Comparison of ENCODE assay signal across 23 cellular contexts in the genomic region with DNA sequence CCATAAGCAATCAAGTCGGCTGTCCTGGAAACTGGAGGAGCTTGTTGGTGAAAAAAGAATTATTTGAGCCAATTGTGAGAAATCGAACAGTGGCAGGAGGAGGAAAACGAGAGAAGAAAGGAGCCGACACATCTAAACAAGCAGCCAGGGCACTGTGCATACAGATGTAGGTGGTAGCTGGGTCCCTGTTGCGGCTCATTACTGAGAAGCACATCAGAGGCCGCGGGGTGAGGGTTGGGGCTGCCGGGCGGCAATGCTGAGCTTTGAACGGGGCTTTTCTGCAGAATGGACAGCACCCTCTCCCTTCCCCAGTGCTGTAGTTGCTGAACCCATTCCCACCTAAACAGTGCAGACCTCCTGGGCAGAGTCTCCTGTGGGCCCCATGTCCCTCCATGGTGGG. TPM values are rescaled to one million over a fixed set of nuclear protein-coding genes. Genes with fewer than 3 reads are reported as not detected.
DNase-seq lines count a peak whose midpoint lies in the region; ATAC-seq, FAIRE-seq and TF ChIP-seq lines count a peak whose summit lies in the region.
"Had no signal": no experiment of that assay in that cellular context is flagged by ENCODE, and none has a peak within 500 bp of the region (broad histone marks: within the 10 kb centered on the region; RNA-seq: fewer than 3 reads in every experiment).

No MANE protein-coding gene starts in this region.

- H4K20me1 ChIP-seq in K562 (replicated peaks; ENCODE audit: control insufficient read depth, insufficient read depth, low read length): no peaks in the 10 kb centered on the region

- H3K4me3 ChIP-seq in K562 (no peak overlapping the region), mesenchymal stem cell (ENCODE audit: insufficient read depth in 1 of 2, low read depth in 1 of 2, low read length in 2 of 2) (no peak overlapping the region), SJCRH30 (no peak overlapping the region)

- H3K27me3 Mint-ChIP-seq in endothelial cell (ENCODE audit: unreplicated experiment): peaks cover 11% of the 10 kb centered on the region

- TF ChIP-seq POLR2A in K562 (conservative IDR thresholded peaks at IDR 0.05): no peak

- no peak overlapping the region for H3K14ac ChIP-seq in mesenchymal stem cell (ENCODE audit: low read length in 2 of 2)

- no peak overlapping the region for H2BK5ac ChIP-seq in mesenchymal stem cell (ENCODE audit: low read depth, low read length, poor library complexity, severe bottlenecking)

- H3K18ac ChIP-seq in mesenchymal stem cell (ENCODE audit: low read depth in 1 of 2, low read length in 2 of 2): no peak overlapping the region

- WGBS in K562 (ENCODE audit: insufficient coverage, low coverage, missing lambda C conversion rate): 4% methylated on average over 10 of the region's 10 CpGs
- WGBS in mesenchymal stem cell: 88% methylated on average over 10 of the region's 10 CpGs

- no peak for TF ChIP-seq RAD21 in K562 (CRISPR knock-in tag; conservative IDR thresholded peaks at IDR 0.05 in 1 of 2, IDR thresholded peaks at IDR 0.05 in 1 of 2)

- no peak overlapping the region for H4K91ac ChIP-seq in mesenchymal stem cell (ENCODE audit: low read length)

- H4K8ac ChIP-seq in mesenchymal stem cell (ENCODE audit: low read length): no peak overlapping the region

- peaks cover 26% of the 10 kb centered on the region for H3K4me1 Mint-ChIP-seq in endothelial cell (ENCODE audit: unreplicated experiment)

- intact Hi-C loops in K562 (cut with micrococcal nuclease): no loop called here

- H3K4ac ChIP-seq in mesenchymal stem cell (ENCODE audit: low read depth in 1 of 2, low read length in 2 of 2): no peak overlapping the region

- H3K36me3 ChIP-seq in K562 (ENCODE audit: control insufficient read depth, insufficient read depth, low read length) (no peaks in the 10 kb centered on the region), mesenchymal stem cell (ENCODE audit: control insufficient read depth in 1 of 2, insufficient read depth in 2 of 2, low read depth in 1 of 2, low read length in 2 of 2) (no peaks in the 10 kb centered on the region), SJCRH30 (no peaks in the 10 kb centered on the region)

- H2AK5ac ChIP-seq in mesenchymal stem cell (ENCODE audit: low read length, severe bottlenecking): peak overlapping the region; percentile 11

- H3K36me3 Mint-ChIP-seq in endothelial cell (ENCODE audit: low read depth, unreplicated experiment): peaks cover 2% of the 10 kb centered on the region
- H3K36me3 Mint-ChIP-seq: CD4-positive, CD25-positive, alpha-beta regulatory T cell had no signal

- H3K4me3 Mint-ChIP-seq in endothelial cell (ENCODE audit: unreplicated experiment): peak overlapping the region; percentile 11
- H3K4me3 Mint-ChIP-seq: CD4-positive, CD25-positive, alpha-beta regulatory T cell had no signal

- POLR2A ChIA-PET in K562 (lab: Yijun Ruan, JAX): interaction anchor here (0.9 to 1.3 kb wide), 2 partner anchors 12 to 27 kb away, joined by 3 read pairs; no protein-coding TSS in a partner anchor

- CTCF ChIA-PET in K562 (lab: Yijun Ruan, JAX; ENCODE audit: low intra/inter-chr PET ratio): no interaction called here

- no peaks in the 10 kb centered on the region for H3K9me3 Mint-ChIP-seq in endothelial cell (ENCODE audit: unreplicated experiment)
- H3K9me3 Mint-ChIP-seq: CD8-positive, alpha-beta memory T cell had no signal

- no peak overlapping the region for H3K23ac ChIP-seq in mesenchymal stem cell (ENCODE audit: low read length in 2 of 2)

- H3K4me1 ChIP-seq in K562 (replicated peaks in 1 of 2; ENCODE audit: control insufficient read depth in 2 of 2, insufficient read depth in 2 of 2, low read length in 2 of 2) (peaks cover 0 to 13% of the 10 kb centered on the region in 2 experiments; a peak in 2 of 5 replicates), mesenchymal stem cell (ENCODE audit: control insufficient read depth, insufficient read depth, low read depth, low read length) (peaks cover 26% of the 10 kb centered on the region), SJCRH30 (no peaks in the 10 kb centered on the region)

- H3K9me3 ChIP-seq in K562 (replicated peaks; ENCODE audit: control insufficient read depth, insufficient read depth, low read depth, low read length) (no peaks in the 10 kb centered on the region), mesenchymal stem cell (ENCODE audit: control insufficient read depth, low read length) (no peaks in the 10 kb centered on the region), SJCRH30 (replicated peaks) (no peaks in the 10 kb centered on the region)

- no peak for FAIRE-seq in K562 (lab: Jason Lieb, UNC)
- FAIRE-seq: D721Med, GM12891, GM18507 had no signal

- H3K79me2 ChIP-seq in K562 (ENCODE audit: control insufficient read depth, insufficient read depth, low read length): peaks cover 6% of the 10 kb centered on the region

- peaks cover 16% of the 10 kb centered on the region for H3K79me1 ChIP-seq in mesenchymal stem cell (replicated peaks; ENCODE audit: low read length, poor library complexity, severe bottlenecking)

- H3K27me3 ChIP-seq in K562 (ENCODE audit: control insufficient read depth in 2 of 2, insufficient read depth in 2 of 2, low read length in 2 of 2) (peaks cover 53 to 66% of the 10 kb centered on the region in 2 experiments), mesenchymal stem cell (ENCODE audit: control insufficient read depth in 1 of 2, insufficient read depth in 1 of 2, low read length in 2 of 2) (peaks cover 0 to 48% of the 10 kb centered on the region in 2 experiments), SJCRH30 (peaks cover 16% of the 10 kb centered on the region)

- no TSS peak for BruUV-seq in K562 (replicated peaks; lab: Mats Ljungman, UMichigan)

- H3K27ac ChIP-seq in K562 (ENCODE audit: extremely low read depth, low read depth, low read length) (no peak overlapping the region), mesenchymal stem cell (ENCODE audit: low read length, poor library complexity, severe bottlenecking) (no peak overlapping the region), SJCRH30 (no peak overlapping the region)
- H3K27ac ChIP-seq: C4-2B had no signal

- in situ Hi-C loops in K562 (cut with MboI): no loop called here

- no peak overlapping the region for H3K4me2 ChIP-seq in K562 (ENCODE audit: insufficient read depth, low read length)
- no peak overlapping the region for H3K4me2 ChIP-seq in mesenchymal stem cell (ENCODE audit: low read length, poor library complexity, severe bottlenecking)

- peaks cover 3% of the 10 kb centered on the region for H3K9me1 ChIP-seq in K562 (ENCODE audit: control insufficient read depth, insufficient read depth, low read length)

- TF ChIP-seq CTCF in K562 (IDR thresholded peaks at IDR 0.05 in 2 of 3, conservative IDR thresholded peaks at IDR 0.05 in 1 of 3; ENCODE audit: insufficient read depth in 2 of 3, low read depth in 1 of 3, low read length in 3 of 3): no peak
- TF ChIP-seq CTCF in endothelial cell (IDR thresholded peaks at IDR 0.05; ENCODE audit: unreplicated experiment): no peak

- H2BK12ac ChIP-seq in mesenchymal stem cell (ENCODE audit: low read length in 2 of 2): no peak overlapping the region

- TF ChIP-seq EP300 in K562 (IDR thresholded peaks at IDR 0.05; ENCODE audit: low read length): no peak

- DNase-seq in K562 (ENCODE audit: extremely low read depth in 1 of 4, low spot score in 3 of 4) (no peak), endothelial cell (ENCODE audit: low spot score) (no peak), mesenchymal stem cell (no peak), C1 segment of cervical spinal cord (lab: John Stamatoyannopoulos, UW) (no peak), islet precursor cell (no peak), SJCRH30 (no peak)
- DNase-seq in stimulated activated CD4-positive, alpha-beta T cell treated with anti-CD3 and anti-CD28 coated beads, Interleukin-12 subunit alpha, Interleukin-12 subunit beta, amount 100 ng/mL, for 4 hours: no peak
- DNase-seq: CD4-positive, CD25-positive, alpha-beta regulatory T cell; CD8-positive, alpha-beta memory T cell; DMS 273 treated with DMSO at 0.1 percent for 48 hours; DMS79; GF-D8; GOT3; H7; HCEC 1CT had no signal

- no peak for ATAC-seq in K562

- H2AFZ ChIP-seq in K562 (ENCODE audit: low read depth, low read length) (no peak overlapping the region), mesenchymal stem cell (ENCODE audit: low read depth, low read length) (no peak overlapping the region)

- no peak overlapping the region for H3K27ac Mint-ChIP-seq in endothelial cell (ENCODE audit: unreplicated experiment)
- H3K27ac Mint-ChIP-seq: CD8-positive, alpha-beta memory T cell had no signal

- H3K9ac ChIP-seq in K562 (ENCODE audit: insufficient read depth in 1 of 2, low read depth in 2 of 2, low read length in 2 of 2) (no peak overlapping the region), mesenchymal stem cell (ENCODE audit: low read length) (no peak overlapping the region)

- no peak overlapping the region for H2BK120ac ChIP-seq in mesenchymal stem cell (ENCODE audit: low read depth, low read length)

- H2BK15ac ChIP-seq in mesenchymal stem cell (ENCODE audit: low read depth, poor library complexity, severe bottlenecking): no peak overlapping the region

RNA-seq across cellular contexts. Expression of a gene that starts 4.1 kb away (rescaled TPM):
- 110 and 155 TPM in 2 replicates for total RNA-seq in K562 (2011; cell fraction: chromatin; rRNA removed; ENCODE audit: low replicate concordance)
- 95.4 and 123 TPM in 2 replicates for total RNA-seq in K562 (2011; cell fraction: nucleolus; rRNA removed)
- total RNA-seq in K562 (2011; cell fraction: nucleoplasm; rRNA removed): 110 and 121 TPM in 2 replicates
- 30.8 and 42.0 TPM in 2 replicates for total RNA-seq in K562 (2014; rRNA removed)
- total RNA-seq in K562 (2014; rRNA removed; fragmentation: Illumina TruSeq; extraction: Trizol): 24.3 and 28.2 TPM in 2 replicates
- total RNA-seq in K562 (2015; rRNA removed; fragmentation: Illumina TruSeq; extraction: Trizol): 36.4 and 44.5 TPM in 2 replicates
- total RNA-seq in K562 (2021): 36.4 and 42.6 TPM in 2 replicates
- polyA plus RNA-seq in K562 (2011; rRNA removed): 46.3 and 50.4 TPM in 2 replicates
- 30.6 and 34.6 TPM in 2 replicates for polyA plus RNA-seq in K562 (2011; cell fraction: cytosol; rRNA removed)
- polyA plus RNA-seq in K562 (2011; cell fraction: nucleus; rRNA removed): 121 and 133 TPM in 2 replicates
- 30.2 and 57.3 TPM in 2 replicates for polyA plus RNA-seq in K562 (2012)
- 26.4 and 26.7 TPM in 2 replicates for polyA plus RNA-seq in K562 (2014; fragmentation: Illumina TruSeq; extraction: Trizol)
- polyA plus RNA-seq in K562 (2014; fragmentation: Nextera tagmentation; extraction: Ambion mirVana): under 1 TPM; 0.32 to 0.37 TPM
- 34.3 and 41.4 TPM in 2 replicates for polyA plus RNA-seq in K562 (2014; rRNA removed)
- 32.2 and 37.5 TPM in 2 replicates for polyA minus RNA-seq in K562 (2011; rRNA and poly(A)+ RNA removed)
- 16.3 and 23.9 TPM in 2 replicates for polyA minus RNA-seq in K562 (2011; cell fraction: cytosol; rRNA and poly(A)+ RNA removed)
- polyA minus RNA-seq in K562 (2011; cell fraction: nucleus; rRNA and poly(A)+ RNA removed): 53.7 and 96.3 TPM in 2 replicates
- 105 TPM for total RNA-seq in endothelial cell (ENCODE audit: unreplicated experiment)
- polyA plus RNA-seq in mesenchymal stem cell (2013, experiment 1 of 2): 37.2 TPM
- polyA plus RNA-seq in mesenchymal stem cell (2013, experiment 2 of 2): 35.9 TPM
- 43.9 and 50.1 TPM in 2 replicates for total RNA-seq in SJCRH30 (2014; rRNA removed; shearing (Covaris generic))

RNA-seq across cellular contexts. Expression of a gene that starts 10.8 kb away (rescaled TPM):
- total RNA-seq in K562 (2011; cell fraction: chromatin; rRNA removed; ENCODE audit: low replicate concordance): not detected in 2 replicates
- not detected in 2 replicates for total RNA-seq in K562 (2011; cell fraction: nucleolus; rRNA removed)
- total RNA-seq in K562 (2011; cell fraction: nucleoplasm; rRNA removed): not detected in 2 replicates
- total RNA-seq in K562 (2014; rRNA removed) (not detected in 2 replicates), K562 (2014; rRNA removed; fragmentation: Illumina TruSeq; extraction: Trizol) (not detected in 2 replicates), K562 (2015; rRNA removed; fragmentation: Illumina TruSeq; extraction: Trizol) (not detected in 2 replicates), K562 (2021) (not detected in 2 replicates), endothelial cell (ENCODE audit: unreplicated experiment) (not detected)
- polyA plus RNA-seq in K562 (2011; rRNA removed) (not detected in 2 replicates), K562 (2014; fragmentation: Illumina TruSeq; extraction: Trizol) (not detected in 2 replicates), K562 (2014; fragmentation: Nextera tagmentation; extraction: Ambion mirVana) (not detected), K562 (2014; rRNA removed) (not detected in 2 replicates)
- polyA plus RNA-seq in K562 (2011; cell fraction: cytosol; rRNA removed): not detected in 2 replicates
- not detected in 2 replicates for polyA plus RNA-seq in K562 (2011; cell fraction: nucleus; rRNA removed)
- not detected in 2 replicates for polyA plus RNA-seq in K562 (2012)
- not detected in 2 replicates for polyA minus RNA-seq in K562 (2011; rRNA and poly(A)+ RNA removed)
- not detected in 2 replicates for polyA minus RNA-seq in K562 (2011; cell fraction: cytosol; rRNA and poly(A)+ RNA removed)
- not detected in 2 replicates for polyA minus RNA-seq in K562 (2011; cell fraction: nucleus; rRNA and poly(A)+ RNA removed)
- not detected for polyA plus RNA-seq in mesenchymal stem cell (2013, experiment 1 of 2)
- polyA plus RNA-seq in mesenchymal stem cell (2013, experiment 2 of 2): not detected
- not detected in 2 replicates for total RNA-seq in SJCRH30 (2014; rRNA removed; shearing (Covaris generic))
- total RNA-seq: A172; A673; CD4-positive, CD25-positive, alpha-beta regulatory T cell; CD8-positive, alpha-beta memory T cell; G401; H7 had no signal
- polyA plus RNA-seq: BJ; CD4-positive, CD25-positive, alpha-beta regulatory T cell; CD8-positive, alpha-beta memory T cell had no signal

RNA-seq across cellular contexts. Expression of a gene that starts 46.3 kb away (rescaled TPM):
- not detected in 2 replicates for total RNA-seq in K562 (2011; cell fraction: chromatin; rRNA removed; ENCODE audit: low replicate concordance)
- not detected in 2 replicates for total RNA-seq in K562 (2011; cell fraction: nucleolus; rRNA removed)
- total RNA-seq in K562 (2011; cell fraction: nucleoplasm; rRNA removed): not detected in 2 replicates
- total RNA-seq in K562 (2014; rRNA removed) (not detected in 2 replicates), K562 (2014; rRNA removed; fragmentation: Illumina TruSeq; extraction: Trizol) (not detected in 2 replicates), K562 (2015; rRNA removed; fragmentation: Illumina TruSeq; extraction: Trizol) (not detected in 2 replicates), K562 (2021) (not detected in 2 replicates), endothelial cell (ENCODE audit: unreplicated experiment) (not detected)
- polyA plus RNA-seq in K562 (2011; rRNA removed) (not detected in 2 replicates), K562 (2014; fragmentation: Illumina TruSeq; extraction: Trizol) (not detected in 2 replicates), K562 (2014; fragmentation: Nextera tagmentation; extraction: Ambion mirVana) (not detected), K562 (2014; rRNA removed) (not detected in 2 replicates)
- not detected in 2 replicates for polyA plus RNA-seq in K562 (2011; cell fraction: cytosol; rRNA removed)
- polyA plus RNA-seq in K562 (2011; cell fraction: nucleus; rRNA removed): not detected in 2 replicates
- not detected in 2 replicates for polyA plus RNA-seq in K562 (2012)
- polyA minus RNA-seq in K562 (2011; rRNA and poly(A)+ RNA removed): not detected in 2 replicates
- polyA minus RNA-seq in K562 (2011; cell fraction: cytosol; rRNA and poly(A)+ RNA removed): not detected in 2 replicates
- polyA minus RNA-seq in K562 (2011; cell fraction: nucleus; rRNA and poly(A)+ RNA removed): not detected in 2 replicates
- polyA plus RNA-seq in mesenchymal stem cell (2013, experiment 1 of 2): 6.7 TPM
- polyA plus RNA-seq in mesenchymal stem cell (2013, experiment 2 of 2): 6.5 TPM
- total RNA-seq in SJCRH30 (2014; rRNA removed; shearing (Covaris generic)): 10.3 and 11.2 TPM in 2 replicates
- total RNA-seq: A673; CD4-positive, CD25-positive, alpha-beta regulatory T cell; CD8-positive, alpha-beta memory T cell had no signal
- polyA plus RNA-seq: CD4-positive, CD25-positive, alpha-beta regulatory T cell; CD8-positive, alpha-beta memory T cell had no signal
